ENCODE assay signal across 15 cellular contexts in the genomic region with DNA sequence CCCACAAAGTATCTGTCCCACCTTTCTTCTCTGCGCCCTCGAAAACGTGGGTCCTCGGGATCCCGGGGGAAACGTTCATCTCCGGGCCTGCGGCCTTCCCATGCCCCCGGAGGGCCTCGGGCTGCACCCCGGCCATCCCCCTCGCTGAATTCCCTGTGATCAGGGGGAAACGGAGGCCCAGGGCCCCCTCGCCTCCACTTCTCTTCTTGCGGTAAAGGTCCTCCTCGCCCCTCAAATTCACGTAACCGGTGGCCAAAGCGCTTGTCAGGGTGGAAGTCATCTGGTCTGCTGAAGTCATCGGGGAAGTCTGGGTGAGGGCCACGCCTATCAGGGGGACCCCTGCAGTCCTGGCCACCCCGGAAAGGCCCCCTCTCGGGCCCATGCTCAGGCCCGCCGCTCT. TPM values are rescaled to one million over a fixed set of nuclear protein-coding genes. Genes with fewer than 3 reads are reported as not detected.
DNase-seq lines count a peak whose midpoint lies in the region; ATAC-seq and TF ChIP-seq lines count a peak whose summit lies in the region.
"Had no signal": no experiment of that assay in that cellular context is flagged by ENCODE, and none has a peak within 500 bp of the region (broad histone marks: within the 10 kb centered on the region; RNA-seq: fewer than 3 reads in every experiment).

No MANE protein-coding gene starts in this region.

- 94 to 95% methylated on average over 25 of the region's 25 CpGs for WGBS in heart right ventricle, 2 donors
- WGBS in neuronal stem cell (ENCODE audit: extremely low coverage in 2 of 2, insufficient read length in 2 of 2, insufficient replicate concordance in 1 of 2), 2 donors: no CpG with 5 or more reads among the region's 25 CpGs

- no peak overlapping the region for H2BK15ac ChIP-seq in neuronal stem cell (ENCODE audit: low read length)

- H3K14ac ChIP-seq in neuronal stem cell (ENCODE audit: low read length): no peak overlapping the region

- H2AK5ac ChIP-seq in neuronal stem cell (ENCODE audit: low read depth, low read length): peak overlapping the region; percentile 18

- H3K36me3 ChIP-seq in heart right ventricle (peaks cover 0 to 97% (median 20%) of the 10 kb centered on the region in 9 donors), neuronal stem cell (replicated peaks in 1 of 2; ENCODE audit: control insufficient read depth in 2 of 2, insufficient read depth in 2 of 2, low read length in 2 of 2) (peaks cover 10 to 88% of the 10 kb centered on the region in 2 donors)

- DNase-seq in left ventricle myocardium superior (peak; percentile 15), heart right ventricle (no peak), epithelial cell of prostate (ENCODE audit: low read depth, low spot score) (no peak), neuronal stem cell (ENCODE audit: low spot score) (no peak), NCI-H2171 treated with DMSO at 0.1 percent for 48 hours (lab: John Stamatoyannopoulos, UW) (no peak), EL (no peak)
- DNase-seq in activated T-cell treated with anti-CD3 and anti-CD28 coated beads, Interleukin-2, amount 50 U/mL, for 4 hours: no peak
- DNase-seq: CD4-positive, alpha-beta memory T cell; DMS153; DMS79; GF-D8 had no signal

- H3K36me3 Mint-ChIP-seq in activated T-cell treated with anti-CD3 and anti-CD28 coated beads, Interleukin-2, amount 50 U/mL, for 4 hours (ENCODE audit: insufficient read depth): peaks cover 31% of the 10 kb centered on the region

- no peak overlapping the region for H4K91ac ChIP-seq in neuronal stem cell (ENCODE audit: low read depth, low read length, poor library complexity)

- H3K4me1 ChIP-seq in heart right ventricle: peaks cover 0 to 13% (median 0%) of the 10 kb centered on the region in 9 donors
- peaks cover 0 to 9% of the 10 kb centered on the region in 2 donors for H3K4me1 ChIP-seq in neuronal stem cell (ENCODE audit: control insufficient read depth in 2 of 2, insufficient read depth in 1 of 2, low read depth in 1 of 2, low read length in 2 of 2)
- H3K4me1 ChIP-seq: A549, HAP-1 had no signal

- no peak overlapping the region for H2BK120ac ChIP-seq in neuronal stem cell (ENCODE audit: low read depth, low read length)

- ATAC-seq in left ventricle myocardium superior: no peak
- no peak for ATAC-seq in heart right ventricle
- no peak for ATAC-seq in activated T-cell treated with anti-CD3 and anti-CD28 coated beads, Interleukin-2, amount 50 U/mL, for 4 hours
- ATAC-seq: A549 had no signal

- H3K4ac ChIP-seq in neuronal stem cell (ENCODE audit: low read length): no peak overlapping the region

- peak overlapping the region; percentile 13 for H3K9ac ChIP-seq in neuronal stem cell (ENCODE audit: low read depth, low read length, poor library complexity)

- no peak overlapping the region for H3K23ac ChIP-seq in neuronal stem cell (ENCODE audit: low read depth, low read length, poor library complexity)

- H3K27me3 ChIP-seq in heart right ventricle (no peaks in the 10 kb centered on the region), neuronal stem cell (ENCODE audit: control insufficient read depth in 3 of 3, insufficient read depth in 3 of 3, low read depth in 1 of 3, low read length in 3 of 3) (no peaks in the 10 kb centered on the region)

- H3K9me3 Mint-ChIP-seq in activated T-cell treated with anti-CD3 and anti-CD28 coated beads, Interleukin-2, amount 50 U/mL, for 4 hours: no peaks in the 10 kb centered on the region

- no peak overlapping the region for H2BK12ac ChIP-seq in neuronal stem cell (ENCODE audit: low read length)

- H3K9me3 ChIP-seq in heart right ventricle (no peaks in the 10 kb centered on the region), neuronal stem cell (replicated peaks in 1 of 2; ENCODE audit: control insufficient read depth in 2 of 2, insufficient read depth in 1 of 2, low read depth in 1 of 2, low read length in 2 of 2) (no peaks in the 10 kb centered on the region)
- H3K9me3 ChIP-seq: A549, HAP-1 had no signal

- H3K27me3 Mint-ChIP-seq in activated T-cell treated with anti-CD3 and anti-CD28 coated beads, Interleukin-2, amount 50 U/mL, for 4 hours (ENCODE audit: low read depth): no peaks in the 10 kb centered on the region
- H3K27me3 Mint-ChIP-seq: CD4-positive, alpha-beta memory T cell had no signal

- H4K8ac ChIP-seq in neuronal stem cell (ENCODE audit: low read depth, low read length): no peak overlapping the region

- H3K4me3 Mint-ChIP-seq in activated T-cell treated with anti-CD3 and anti-CD28 coated beads, Interleukin-2, amount 50 U/mL, for 4 hours: no peak overlapping the region

- H3K79me1 ChIP-seq in neuronal stem cell (ENCODE audit: low read depth, low read length): peaks cover 2% of the 10 kb centered on the region

- no peak for TF ChIP-seq CTCF in heart right ventricle (IDR thresholded peaks at IDR 0.05)

- H2AFZ ChIP-seq in neuronal stem cell (ENCODE audit: low read length): no peak overlapping the region

- H3K4me2 ChIP-seq in neuronal stem cell (ENCODE audit: insufficient read depth, low read length, poor library complexity, severe bottlenecking): no peak overlapping the region
- H3K4me2 ChIP-seq: A549 had no signal

- H3K27ac ChIP-seq in heart right ventricle (no peak overlapping the region), epithelial cell of prostate (peak overlapping the region; percentile 16), neuronal stem cell (replicated peaks; ENCODE audit: low read length) (no peak overlapping the region)
- H3K27ac ChIP-seq: 22Rv1, A549, C4-2B had no signal

- no peak overlapping the region for H3K4me3 ChIP-seq in heart right ventricle
- H3K4me3 ChIP-seq in neuronal stem cell (ENCODE audit: low read length in 2 of 2): no peak overlapping the region
- H3K4me3 ChIP-seq: A549, HAP-1 had no signal

- H3K4me1 Mint-ChIP-seq in activated T-cell treated with anti-CD3 and anti-CD28 coated beads, Interleukin-2, amount 50 U/mL, for 4 hours (ENCODE audit: low read depth): no peaks in the 10 kb centered on the region

- H3K18ac ChIP-seq in neuronal stem cell (ENCODE audit: low read length): no peak overlapping the region

- intact Hi-C loops in left ventricle myocardium superior (cut with micrococcal nuclease) (no loop called here), heart right ventricle (cut with DNase I) (no loop called here)

- no peak overlapping the region for H2BK5ac ChIP-seq in neuronal stem cell (ENCODE audit: low read length)

RNA-seq across cellular contexts. Expression of a gene that starts 12.3 kb away (rescaled TPM):
- 3.1 TPM for total RNA-seq in left ventricle myocardium superior
- 1 to 10 TPM; 2.2 to 4.0 (median 3.4) TPM for total RNA-seq in heart right ventricle
- polyA plus RNA-seq in heart right ventricle: 1 to 10 TPM; 2.8 to 5.6 TPM
- polyA plus RNA-seq in neuronal stem cell (2013, experiment 1 of 2): 20.6 TPM
- 22.3 TPM for polyA plus RNA-seq in neuronal stem cell (2013, experiment 2 of 2)
- 1 to 10 TPM; 6.4 TPM for total RNA-seq in activated T-cell treated with anti-CD3 and anti-CD28 coated beads, Interleukin-2, amount 50 U/mL, for 4 hours

RNA-seq across cellular contexts. Expression of a gene that starts 38.2 kb away (rescaled TPM):
- total RNA-seq in left ventricle myocardium superior (274 TPM), heart right ventricle (100 to 1,000 TPM; 150 to 285 (median 160) TPM)
- 100 to 1,000 TPM; 148 to 687 TPM for polyA plus RNA-seq in heart right ventricle
- 2.1 TPM for polyA plus RNA-seq in neuronal stem cell (2013, experiment 1 of 2)
- 1.6 TPM for polyA plus RNA-seq in neuronal stem cell (2013, experiment 2 of 2)
- 1 to 10 TPM; 4.4 to 8.8 (median 5.2) TPM for total RNA-seq in activated T-cell treated with anti-CD3 and anti-CD28 coated beads, Interleukin-2, amount 50 U/mL, for 4 hours

Comparison
In these comparisons a context has a peak if more than half of its experiments do, and no peak if none do; other contexts are left out.
1. RNA of a gene that starts 38.2 kb away (total RNA-seq): 274 TPM in left ventricle myocardium superior (single experiment) and 150 to 285 TPM in heart right ventricle; 4.4 to 8.8 TPM in activated T-cell treated with anti-CD3 and anti-CD28 coated beads, Interleukin-2, amount 50 U/mL, for 4 hours; every median in the first group is over 10 times any median in the second.